16 cellular contexts compared by ENCODE assay signal in genomic region chr11:2911088-2912037, GRCh38. TPM values are rescaled to one million over a fixed set of nuclear protein-coding genes. Genes with fewer than 3 reads are reported as not detected.
DNase-seq lines count a peak whose midpoint lies in the region; ATAC-seq, FAIRE-seq and TF ChIP-seq lines count a peak whose summit lies in the region.
"Had no signal": no experiment of that assay in that cellular context is flagged by ENCODE, and none has a peak within 500 bp of the region (broad histone marks: within the 10 kb centered on the region; RNA-seq: fewer than 3 reads in every experiment).

No MANE protein-coding gene starts in this region.

- H3K4me3 ChIP-seq in K562, result no peak overlapping the region
- no peak overlapping the region for H3K4me3 ChIP-seq in transverse colon
- no peak overlapping the region for H3K4me3 ChIP-seq in GM23338

- H3K4me1 Mint-ChIP-seq in GM23338, result peaks cover 17% of the 10 kb centered on the region

- ATAC-seq in K562 (no peak), GM23338 (no peak)

- TF ChIP-seq EP300 in K562 (IDR thresholded peaks at IDR 0.05; ENCODE audit: low read length) (no peak), transverse colon (IDR thresholded peaks at IDR 0.05; ENCODE audit: low read depth) (no peak)

- no peaks in the 10 kb centered on the region for H3K9me1 ChIP-seq in K562 (ENCODE audit: control insufficient read depth, insufficient read depth, low read length)

- intact Hi-C loops in K562 (cut with micrococcal nuclease), result no loop called here
- intact Hi-C loops in transverse colon (cut with DNase I; ENCODE audit: low total_unique reads), result no loop called here

- no peak for DNase-seq in HTR-8/SVneo (ENCODE audit: insufficient read length, low spot score)
- DNase-seq in K562 (ENCODE audit: extremely low read depth in 1 of 4, low spot score in 3 of 4), result no peak
- DNase-seq in left kidney (ENCODE audit: low read depth, low spot score), result peak; percentile 49
- no peak for DNase-seq in transverse colon
- no peak for DNase-seq in iPS-NIHi7 (ENCODE audit: extremely low spot score)
- DNase-seq in GM23338 (ENCODE audit: low spot score), result no peak
- DNase-seq in SHP77 (lab: John Stamatoyannopoulos, UW), result no peak
- DNase-seq: activated CD4-positive, alpha-beta memory T cell treated with anti-CD3 and anti-CD28 coated beads for 36 hours; amygdala; CD4-positive, alpha-beta T cell; dermis blood vessel endothelial cell; KG1; midbrain; NCI-H1436; NCI-H82; SIG-M5 had no signal

- no peak overlapping the region for H3K27ac Mint-ChIP-seq in GM23338
- H3K27ac Mint-ChIP-seq: activated CD4-positive, alpha-beta memory T cell treated with anti-CD3 and anti-CD28 coated beads for 36 hours; CD4-positive, alpha-beta T cell had no signal

- H3K9me3 Mint-ChIP-seq in GM23338, result 0 out of 3 replicates have a peak, but pooled peaks cover 4% of the 10 kb centered on the region
- H3K9me3 Mint-ChIP-seq: activated CD4-positive, alpha-beta memory T cell treated with anti-CD3 and anti-CD28 coated beads for 36 hours; CD4-positive, alpha-beta T cell had no signal

- 0 out of 2 replicates have a peak, but pooled peaks cover 3% of the 10 kb centered on the region for H3F3A ChIP-seq in GM23338 (replicated peaks; ENCODE audit: low read depth)

- no peaks in the 10 kb centered on the region for H3K9me2 ChIP-seq in GM23338 (ENCODE audit: insufficient read depth)

- no TSS peak for BruUV-seq in K562 (replicated peaks; lab: Mats Ljungman, UMichigan)

- peaks cover 8% of the 10 kb centered on the region; the same call in 2 of the 3 replicates for H3K36me3 Mint-ChIP-seq in GM23338 (ENCODE audit: low read depth)
- H3K36me3 Mint-ChIP-seq: activated CD4-positive, alpha-beta memory T cell treated with anti-CD3 and anti-CD28 coated beads for 36 hours had no signal

- H3K79me2 ChIP-seq in K562 (ENCODE audit: control insufficient read depth, insufficient read depth, low read length) (no peaks in the 10 kb centered on the region), GM23338 (replicated peaks; ENCODE audit: insufficient read depth) (no peaks in the 10 kb centered on the region)

- POLR2A ChIA-PET in K562 (lab: Yijun Ruan, JAX), result interaction anchor here (2.0 kb wide), 1 partner anchor 9 kb away, joined by 6 read pairs; no protein-coding TSS in a partner anchor

- no peak for TF ChIP-seq RAD21 in K562 (CRISPR knock-in tag; conservative IDR thresholded peaks at IDR 0.05 in 1 of 2, IDR thresholded peaks at IDR 0.05 in 1 of 2)

- peaks cover 15% of the 10 kb centered on the region for H3K27me3 Mint-ChIP-seq in GM23338 (ENCODE audit: insufficient read depth, low read depth, poor library complexity)
- H3K27me3 Mint-ChIP-seq: activated CD4-positive, alpha-beta memory T cell treated with anti-CD3 and anti-CD28 coated beads for 36 hours; CD4-positive, alpha-beta T cell had no signal

- H3K27ac ChIP-seq in K562 (ENCODE audit: extremely low read depth, low read depth, low read length) (no peak overlapping the region), transverse colon (peak overlapping the region; percentile 88 to 94 (median 90)), GM23338 (ENCODE audit: low read depth) (no peak overlapping the region)

- in situ Hi-C loops in K562 (cut with MboI) (no loop called here), transverse colon (cut with MboI; ENCODE audit: low pct_ligation_motif_present in 1 of 4, low pct_unique_long_range_greater_than_20kb in 1 of 4, low sequenced_read_pairs in 3 of 4) (no loop called here)

- H3K9me3 ChIP-seq in K562 (replicated peaks; ENCODE audit: control insufficient read depth, insufficient read depth, low read depth, low read length), result no peaks in the 10 kb centered on the region
- no peaks in the 10 kb centered on the region for H3K9me3 ChIP-seq in transverse colon

- peak; percentile 74 for FAIRE-seq in HTR-8/SVneo (lab: Jason Lieb, UNC)
- no peak for FAIRE-seq in K562 (lab: Jason Lieb, UNC)

- WGBS in K562 (ENCODE audit: insufficient coverage, low coverage, missing lambda C conversion rate), result 52% methylated on average over 15 of the region's 24 CpGs
- WGBS in transverse colon (ENCODE audit: low coverage in 1 of 2), 2 donors, result 52 to 86% methylated on average over 3 to 21 of the region's 24 CpGs

- H2AFZ ChIP-seq in K562 (ENCODE audit: low read depth, low read length), result no peak overlapping the region
- no peak overlapping the region for H2AFZ ChIP-seq in GM23338

- H3K9ac ChIP-seq in K562 (ENCODE audit: insufficient read depth in 1 of 2, low read depth in 2 of 2, low read length in 2 of 2), result peak overlapping the region in 1 of 2 experiments; percentile 68; a peak in 2 of 4 replicates

- no peak for TF ChIP-seq POLR2A in K562 (conservative IDR thresholded peaks at IDR 0.05)
- TF ChIP-seq POLR2A in transverse colon (IDR thresholded peaks at IDR 0.05), result no peak

- no peak overlapping the region for H3K4me3 Mint-ChIP-seq in GM23338
- H3K4me3 Mint-ChIP-seq: activated CD4-positive, alpha-beta memory T cell treated with anti-CD3 and anti-CD28 coated beads for 36 hours; CD4-positive, alpha-beta T cell had no signal

- H3K36me3 ChIP-seq in K562 (ENCODE audit: control insufficient read depth, insufficient read depth, low read length) (no peaks in the 10 kb centered on the region), transverse colon (no peaks in the 10 kb centered on the region), GM23338 (ENCODE audit: insufficient read depth) (no peaks in the 10 kb centered on the region)

- TF ChIP-seq CTCF in K562 (IDR thresholded peaks at IDR 0.05 in 2 of 3, conservative IDR thresholded peaks at IDR 0.05 in 1 of 3; ENCODE audit: insufficient read depth in 2 of 3, low read depth in 1 of 3, low read length in 3 of 3) (no peak), transverse colon (IDR thresholded peaks at IDR 0.05) (no peak), GM23338 (conservative IDR thresholded peaks at IDR 0.05; ENCODE audit: low read depth in 2 of 2) (no peak)

- H4K20me1 ChIP-seq in K562 (replicated peaks; ENCODE audit: control insufficient read depth, insufficient read depth, low read length), result no peaks in the 10 kb centered on the region
- no peaks in the 10 kb centered on the region for H4K20me1 ChIP-seq in GM23338 (replicated peaks; ENCODE audit: insufficient read depth)

- H3K4me1 ChIP-seq in K562 (replicated peaks in 1 of 2; ENCODE audit: control insufficient read depth in 2 of 2, insufficient read depth in 2 of 2, low read length in 2 of 2), result peaks cover 14 to 70% of the 10 kb centered on the region in 2 experiments; a peak in 4 of 5 replicates
- H3K4me1 ChIP-seq in transverse colon, result peaks cover 21 to 43% (median 35%) of the 10 kb centered on the region in 4 donors
- no peaks in the 10 kb centered on the region for H3K4me1 ChIP-seq in GM23338 (ENCODE audit: insufficient read depth)

- no peaks in the 10 kb centered on the region for H3K27me3 ChIP-seq in K562 (ENCODE audit: control insufficient read depth in 2 of 2, insufficient read depth in 2 of 2, low read length in 2 of 2)
- H3K27me3 ChIP-seq in transverse colon, result no peaks in the 10 kb centered on the region
- H3K27me3 ChIP-seq in GM23338 (ENCODE audit: insufficient read depth), result no peaks in the 10 kb centered on the region

- no peak overlapping the region for H3K4me2 ChIP-seq in K562 (ENCODE audit: insufficient read depth, low read length)
- no peak overlapping the region for H3K4me2 ChIP-seq in GM23338

- CTCF ChIA-PET in K562 (lab: Yijun Ruan, JAX; ENCODE audit: low intra/inter-chr PET ratio), result no interaction called here

RNA-seq across cellular contexts. Expression of gene PHLDA2, which starts 17.9 kb away (rescaled TPM):
- 3.2 and 7.8 TPM in 2 replicates for total RNA-seq in K562 (2011; cell fraction: chromatin; rRNA removed; ENCODE audit: low replicate concordance)
- total RNA-seq in K562 (2011; cell fraction: nucleolus; rRNA removed), result 13.6 and 14.7 TPM in 2 replicates
- 5.4 and 5.7 TPM in 2 replicates for total RNA-seq in K562 (2011; cell fraction: nucleoplasm; rRNA removed)
- total RNA-seq in K562 (2014; rRNA removed), result 14.8 and 26.2 TPM in 2 replicates
- 0.70 and 0.76 TPM in 2 replicates for total RNA-seq in K562 (2014; rRNA removed; fragmentation: Illumina TruSeq; extraction: Trizol)
- total RNA-seq in K562 (2015; rRNA removed; fragmentation: Illumina TruSeq; extraction: Trizol), result 5.7 and 6.3 TPM in 2 replicates
- 42.4 and 43.2 TPM in 2 replicates for total RNA-seq in K562 (2021)
- 4.7 and 4.9 TPM in 2 replicates for polyA plus RNA-seq in K562 (2011; rRNA removed)
- polyA plus RNA-seq in K562 (2011; cell fraction: cytosol; rRNA removed), result 19.3 and 101 TPM in 2 replicates
- polyA plus RNA-seq in K562 (2011; cell fraction: nucleus; rRNA removed), result 10.5 and 21.0 TPM in 2 replicates
- 26.8 and 31.0 TPM in 2 replicates for polyA plus RNA-seq in K562 (2012)
- 4.0 and 24.8 TPM in 2 replicates for polyA plus RNA-seq in K562 (2014; fragmentation: Illumina TruSeq; extraction: Trizol)
- under 1 TPM; 0.43 to 0.87 TPM for polyA plus RNA-seq in K562 (2014; fragmentation: Nextera tagmentation; extraction: Ambion mirVana)
- 33.6 and 37.8 TPM in 2 replicates for polyA plus RNA-seq in K562 (2014; rRNA removed)
- polyA minus RNA-seq in K562 (2011; rRNA and poly(A)+ RNA removed), result 0.84 and 1.1 TPM in 2 replicates
- 14.8 and 27.2 TPM in 2 replicates for polyA minus RNA-seq in K562 (2011; cell fraction: cytosol; rRNA and poly(A)+ RNA removed)
- 11.8 and 14.1 TPM in 2 replicates for polyA minus RNA-seq in K562 (2011; cell fraction: nucleus; rRNA and poly(A)+ RNA removed)
- total RNA-seq in transverse colon, result 10 to 100 TPM in 1 of 4 donors, 1 to 10 TPM in 1, not detected in 2; 8.2 to 16.2 TPM
- total RNA-seq in GM23338 (2014; rRNA removed; shearing (Covaris generic)), result 3.8 TPM in 1 of 2 replicates, not detected in the other
- polyA plus RNA-seq in GM23338 (2016; fragmentation: Nextera tagmentation; extraction: Ambion mirVana), result 16.5 and 19.2 TPM in 2 replicates

RNA-seq across cellular contexts. Expression of gene CDKN1C, which starts 25.8 kb away (rescaled TPM):
- total RNA-seq in K562 (2011; cell fraction: chromatin; rRNA removed; ENCODE audit: low replicate concordance), result 7.1 and 13.9 TPM in 2 replicates
- total RNA-seq in K562 (2011; cell fraction: nucleolus; rRNA removed), result 20.5 and 24.5 TPM in 2 replicates
- 10.9 and 11.1 TPM in 2 replicates for total RNA-seq in K562 (2011; cell fraction: nucleoplasm; rRNA removed)
- total RNA-seq in K562 (2014; rRNA removed) (19.2 and 23.5 TPM in 2 replicates), K562 (2014; rRNA removed; fragmentation: Illumina TruSeq; extraction: Trizol) (3.5 and 4.0 TPM in 2 replicates), K562 (2015; rRNA removed; fragmentation: Illumina TruSeq; extraction: Trizol) (2.8 and 3.5 TPM in 2 replicates), K562 (2021) (21.1 and 21.9 TPM in 2 replicates), transverse colon (10 to 100 TPM; 12.4 to 40.0 (median 27.7) TPM)
- polyA plus RNA-seq in K562 (2011; rRNA removed) (9.2 and 17.4 TPM in 2 replicates), K562 (2014; fragmentation: Illumina TruSeq; extraction: Trizol) (3.9 and 5.2 TPM in 2 replicates), K562 (2014; fragmentation: Nextera tagmentation; extraction: Ambion mirVana) (10 to 100 TPM in 1 of 2 experiments, 1 to 10 TPM in 1; 9.3 to 18.7 TPM), K562 (2014; rRNA removed) (11.0 and 13.0 TPM in 2 replicates), GM23338 (2016; fragmentation: Nextera tagmentation; extraction: Ambion mirVana) (19.3 and 23.6 TPM in 2 replicates)
- 12.9 and 29.1 TPM in 2 replicates for polyA plus RNA-seq in K562 (2011; cell fraction: cytosol; rRNA removed)
- 25.4 and 25.7 TPM in 2 replicates for polyA plus RNA-seq in K562 (2011; cell fraction: nucleus; rRNA removed)
- 10.9 and 13.2 TPM in 2 replicates for polyA plus RNA-seq in K562 (2012)
- polyA minus RNA-seq in K562 (2011; rRNA and poly(A)+ RNA removed), result 4.8 and 6.4 TPM in 2 replicates
- 11.8 and 22.5 TPM in 2 replicates for polyA minus RNA-seq in K562 (2011; cell fraction: cytosol; rRNA and poly(A)+ RNA removed)
- polyA minus RNA-seq in K562 (2011; cell fraction: nucleus; rRNA and poly(A)+ RNA removed), result 7.5 and 8.9 TPM in 2 replicates
- total RNA-seq in GM23338 (2014; rRNA removed; shearing (Covaris generic)), result 22.2 and 23.5 TPM in 2 replicates

Comparison
In these comparisons a context has a peak if more than half of its experiments do, and no peak if none do; other contexts are left out.
1. H3K27ac ChIP-seq: peak in transverse colon (4 of 4); none in K562 (single experiment) and GM23338 (single experiment).